In the genomic region with DNA sequence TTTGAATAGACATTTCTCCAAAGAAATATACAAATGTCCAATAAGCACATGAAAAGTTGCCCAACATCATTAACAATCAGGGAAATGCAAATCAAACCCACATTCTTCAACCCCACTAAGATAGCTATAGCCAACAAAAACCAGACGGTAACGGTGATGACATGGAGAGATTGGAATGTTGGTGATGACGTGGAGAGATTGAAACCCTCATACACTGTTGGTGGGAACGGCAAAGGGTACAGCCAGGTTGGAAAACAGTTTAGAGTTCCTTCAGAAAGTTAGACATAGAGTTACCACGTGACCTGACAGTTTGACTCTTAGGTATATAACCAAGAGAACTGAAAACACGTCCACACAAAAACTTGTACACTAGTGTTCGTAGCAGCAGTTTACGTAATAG, we compare ENCODE assay signal across 14 cellular contexts. TPM values are rescaled to one million over a fixed set of nuclear protein-coding genes. Genes with fewer than 3 reads are reported as not detected.
A peak's percentile ranks its signal among the peaks of the same experiment; 100 is the strongest.
DNase-seq lines count a peak whose midpoint lies in the region; ATAC-seq, FAIRE-seq and TF ChIP-seq lines count a peak whose summit lies in the region.
"Had no signal": no experiment of that assay in that cellular context is flagged by ENCODE, and none has a peak within 500 bp of the region (broad histone marks: within the 10 kb centered on the region; RNA-seq: fewer than 3 reads in every experiment).

No MANE protein-coding gene starts in this region.

- TF ChIP-seq POLR2A in A549 (IDR thresholded peaks at IDR 0.05; ENCODE audit: low read length) (no peak), HCT116 (IDR thresholded peaks at IDR 0.05; ENCODE audit: borderline replicate concordance, extremely low read depth, insufficient read depth, insufficient read length) (no peak), Peyer's patch (IDR thresholded peaks at IDR 0.05) (no peak)

- FAIRE-seq in A549 (lab: Jason Lieb, UNC) = no peak

- ATAC-seq in A549 = peak; percentile 42 to 83; a peak in 4 of 6 replicates
- ATAC-seq in HCT116 = no peak
- ATAC-seq in HG02759 (IDR thresholded peaks at IDR 0.05; ENCODE audit: unreplicated experiment) = no peak
- ATAC-seq in HG02885 (IDR thresholded peaks at IDR 0.05; ENCODE audit: poor library complexity, unreplicated experiment) = no peak
- ATAC-seq: Panc1 had no signal

- CTCF ChIA-PET in A549 (lab: Yijun Ruan, JAX) = interaction anchor here (0.6 kb wide), 1 partner anchor 50 kb away, joined by 5 read pairs; no protein-coding TSS in a partner anchor
- CTCF ChIA-PET in HCT116 (lab: Charles Lee) = no interaction called here

- RAD21 ChIA-PET in HCT116 (lab: Charles Lee; ENCODE audit: low non-redundant PET in 1 of 2, low total read pairs in 2 of 2, uncharacterized antibody in 2 of 2, unreplicated experiment in 2 of 2) = no interaction called here

- H3K9ac ChIP-seq in HCT116 (ENCODE audit: low read length) = no peak overlapping the region

- no TSS peak for BruUV-seq in HCT116 (replicated peaks; lab: Mats Ljungman, UMichigan)

- H3K36me3 ChIP-seq in HCT116 (ENCODE audit: control insufficient read depth in 1 of 2, insufficient read depth in 2 of 2, low read length in 2 of 2) = no peaks in the 10 kb centered on the region
- no peaks in the 10 kb centered on the region for H3K36me3 ChIP-seq in right atrium auricular region
- H3K36me3 ChIP-seq in Peyer's patch = no peaks in the 10 kb centered on the region
- H3K36me3 ChIP-seq: neutrophil had no signal

- TF ChIP-seq EP300 in A549 (IDR thresholded peaks at IDR 0.05) = no peak

- in situ Hi-C loops in astrocyte of the cerebellum (cut with HindIII; ENCODE audit: low sequenced_read_pairs) = no loop called here

- H3K4me3 ChIP-seq in A549 = no peak overlapping the region
- H3K4me3 ChIP-seq in HCT116 (replicated peaks in 1 of 2; ENCODE audit: low read depth in 1 of 2, low read length in 2 of 2) = no peak overlapping the region
- H3K4me3 ChIP-seq in astrocyte of the cerebellum (ENCODE audit: low read depth, low read length) = no peak overlapping the region
- H3K4me3 ChIP-seq in right atrium auricular region = no peak overlapping the region
- no peak overlapping the region for H3K4me3 ChIP-seq in Peyer's patch

- H3K4me1 ChIP-seq in A549 (peaks cover 24% of the 10 kb centered on the region), HCT116 (ENCODE audit: control insufficient read depth in 1 of 2, insufficient read depth in 2 of 2, low read length in 2 of 2) (peaks cover 0 to 11% of the 10 kb centered on the region in 2 experiments; a peak in 1 of 4 replicates), right atrium auricular region (peaks cover 0 to 23% of the 10 kb centered on the region in 2 donors), Peyer's patch (no peaks in the 10 kb centered on the region)

- no peaks in the 10 kb centered on the region for H3K79me2 ChIP-seq in HCT116 (ENCODE audit: insufficient read depth, low read length)

- peak; percentile 21 to 65 for DNase-seq in A549 (ENCODE audit: low read depth in 1 of 2, low spot score in 1 of 2)
- DNase-seq in HCT116 (ENCODE audit: low read depth, low spot score) = no peak
- DNase-seq in astrocyte of the cerebellum (ENCODE audit: low read depth) = peak; percentile 99
- DNase-seq in right atrium auricular region (ENCODE audit: low spot score) = no peak
- no peak for DNase-seq in Peyer's patch
- no peak for DNase-seq in NCI-H524 (lab: John Stamatoyannopoulos, UW)
- DNase-seq: activated CD4-positive, alpha-beta T cell treated with anti-CD3 and anti-CD28 coated beads, Interleukin-2, amount 50 U/mL, for 4 hours; NCI-H2081 treated with DMSO at 0.1 percent for 48 hours had no signal

- POLR2A ChIA-PET in A549 (lab: Yijun Ruan, JAX) (no interaction called here), HCT116 (lab: Charles Lee) (no interaction called here)

- H3K27me3 ChIP-seq in HCT116 (ENCODE audit: insufficient read depth, low read length) (peaks cover 4% of the 10 kb centered on the region; the same call in 1 of the 2 replicates), right atrium auricular region (no peaks in the 10 kb centered on the region), Peyer's patch (no peaks in the 10 kb centered on the region)
- H3K27me3 ChIP-seq: neutrophil had no signal

- peak overlapping the region; percentile 52 to 77; a peak in 5 of 6 replicates for H3K27ac ChIP-seq in A549
- H3K27ac ChIP-seq in HCT116 (ENCODE audit: low read depth, low read length) = no peak overlapping the region
- H3K27ac ChIP-seq in right atrium auricular region = peak overlapping the region; percentile 55 to 85
- no peak overlapping the region for H3K27ac ChIP-seq in Peyer's patch
- H3K27ac ChIP-seq: C4-2B, HL-60, neutrophil had no signal

- H3K9me2 ChIP-seq in HCT116 (ENCODE audit: insufficient read depth) = no peaks in the 10 kb centered on the region

- TF ChIP-seq CTCF in A549 (IDR thresholded peaks at IDR 0.05) (no peak), HCT116 (IDR thresholded peaks at IDR 0.05 in 2 of 3, conservative IDR thresholded peaks at IDR 0.05 in 1 of 3; ENCODE audit: borderline replicate concordance in 1 of 3, insufficient read depth in 1 of 3, low read depth in 2 of 3, low read length in 2 of 3) (no peak), astrocyte of the cerebellum (IDR thresholded peaks at IDR 0.05; ENCODE audit: low read depth, low read length, missing control alignments) (no peak), right atrium auricular region (IDR thresholded peaks at IDR 0.05) (no peak), Peyer's patch (IDR thresholded peaks at IDR 0.05) (no peak)

- H3K9me3 ChIP-seq in A549 (no peaks in the 10 kb centered on the region), HCT116 (ENCODE audit: control insufficient read depth in 1 of 2, insufficient read depth in 1 of 2, low read depth in 1 of 2, low read length in 2 of 2) (no peaks in the 10 kb centered on the region), right atrium auricular region (no peaks in the 10 kb centered on the region), Peyer's patch (no peaks in the 10 kb centered on the region)
- H3K9me3 ChIP-seq: neutrophil had no signal

- intact Hi-C loops in HCT116 (cut with micrococcal nuclease) = no loop called here

- WGBS in A549 (ENCODE audit: missing lambda C conversion rate) = 42% methylated on average over 8 of the region's 8 CpGs

- H4K20me1 ChIP-seq in HCT116 (ENCODE audit: insufficient read depth) = no peaks in the 10 kb centered on the region

- H2AFZ ChIP-seq in HCT116 (ENCODE audit: low read depth, low read length, poor library complexity, severe bottlenecking) = no peak overlapping the region

- H3K4me2 ChIP-seq in A549 (peak overlapping the region; percentile 28), HCT116 (ENCODE audit: low read length) (0 out of 2 replicates have a peak overlapping the region, but pooled peaks have one; percentile 27)

- TF ChIP-seq RAD21 in A549 (conservative IDR thresholded peaks at IDR 0.05 in 1 of 2, IDR thresholded peaks at IDR 0.05 in 1 of 2) (no peak), HCT116 (IDR thresholded peaks at IDR 0.05; ENCODE audit: low read depth) (no peak)

TF ChIP-seq in A549, 52 proteins besides CTCF, POLR2A, EP300 and RAD21:
- no peak for TF ChIP-seq FOSL2 (IDR thresholded peaks at IDR 0.05)
- 0 out of 2 replicates have a peak, but pooled peaks have one; percentile 29 for TF ChIP-seq FOSL2 (CRISPR knock-in tag; IDR thresholded peaks at IDR 0.05)
- no peak for TF ChIP-seq JUN (IDR thresholded peaks at IDR 0.05)
- TF ChIP-seq, protein P1, sequence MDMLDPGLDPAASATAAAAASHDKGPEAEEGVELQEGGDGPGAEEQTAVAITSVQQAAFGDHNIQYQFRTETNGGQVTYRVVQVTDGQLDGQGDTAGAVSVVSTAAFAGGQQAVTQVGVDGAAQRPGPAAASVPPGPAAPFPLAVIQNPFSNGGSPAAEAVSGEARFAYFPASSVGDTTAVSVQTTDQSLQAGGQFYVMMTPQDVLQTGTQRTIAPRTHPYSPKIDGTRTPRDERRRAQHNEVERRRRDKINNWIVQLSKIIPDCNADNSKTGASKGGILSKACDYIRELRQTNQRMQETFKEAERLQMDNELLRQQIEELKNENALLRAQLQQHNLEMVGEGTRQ (IDR thresholded peaks at IDR 0.05) = peak; percentile 61; the same call in 1 of the 2 replicates

TF ChIP-seq in HCT116, 20 proteins besides CTCF, POLR2A, EP300 and RAD21 (continues in another document):
- TF ChIP-seq, protein P2, sequence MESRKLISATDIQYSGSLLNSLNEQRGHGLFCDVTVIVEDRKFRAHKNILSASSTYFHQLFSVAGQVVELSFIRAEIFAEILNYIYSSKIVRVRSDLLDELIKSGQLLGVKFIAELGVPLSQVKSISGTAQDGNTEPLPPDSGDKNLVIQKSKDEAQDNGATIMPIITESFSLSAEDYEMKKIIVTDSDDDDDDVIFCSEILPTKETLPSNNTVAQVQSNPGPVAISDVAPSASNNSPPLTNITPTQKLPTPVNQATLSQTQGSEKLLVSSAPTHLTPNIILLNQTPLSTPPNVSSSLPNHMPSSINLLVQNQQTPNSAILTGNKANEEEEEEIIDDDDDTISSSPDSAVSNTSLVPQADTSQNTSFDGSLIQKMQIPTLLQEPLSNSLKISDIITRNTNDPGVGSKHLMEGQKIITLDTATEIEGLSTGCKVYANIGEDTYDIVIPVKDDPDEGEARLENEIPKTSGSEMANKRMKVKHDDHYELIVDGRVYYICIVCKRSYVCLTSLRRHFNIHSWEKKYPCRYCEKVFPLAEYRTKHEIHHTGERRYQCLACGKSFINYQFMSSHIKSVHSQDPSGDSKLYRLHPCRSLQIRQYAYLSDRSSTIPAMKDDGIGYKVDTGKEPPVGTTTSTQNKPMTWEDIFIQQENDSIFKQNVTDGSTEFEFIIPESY (IDR thresholded peaks at IDR 0.05; ENCODE audit: extremely low read depth, insufficient replicate concordance, low read length) = no peak
- TF ChIP-seq CEBPB (IDR thresholded peaks at IDR 0.05; ENCODE audit: low read depth) (no peak), ZFX (IDR thresholded peaks at IDR 0.05) (no peak), EZH2 (IDR thresholded peaks at IDR 0.05) (no peak), ELF1 (IDR thresholded peaks at IDR 0.05; ENCODE audit: borderline replicate concordance, low read depth) (no peak), SRF (IDR thresholded peaks at IDR 0.05; ENCODE audit: low read depth) (no peak), EGR1 (IDR thresholded peaks at IDR 0.05; ENCODE audit: low read depth) (no peak)
- TF ChIP-seq, protein P3, sequence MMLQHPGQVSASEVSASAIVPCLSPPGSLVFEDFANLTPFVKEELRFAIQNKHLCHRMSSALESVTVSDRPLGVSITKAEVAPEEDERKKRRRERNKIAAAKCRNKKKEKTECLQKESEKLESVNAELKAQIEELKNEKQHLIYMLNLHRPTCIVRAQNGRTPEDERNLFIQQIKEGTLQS (IDR thresholded peaks at IDR 0.05) = no peak

RNA-seq across cellular contexts. Expression of a gene that starts 48.1 kb away (rescaled TPM):
- polyA plus RNA-seq in A549 (2011; rRNA removed) (1.2 and 1.5 TPM in 2 replicates), A549 (2017; fragmentation: RNase III; extraction: RNeasy Plus Mini Kit Qiagen cat#74134 plus additional on column Dnase treatment) (1.4 to 1.9 TPM (median 1.8 TPM) in 3 replicates)
- 0.15 and 0.21 TPM in 2 replicates for polyA plus RNA-seq in A549 (2012; cell fraction: cytosol; rRNA removed)
- polyA plus RNA-seq in A549 (2012; cell fraction: nucleus; rRNA removed) = 0.38 and 0.39 TPM in 2 replicates
- polyA minus RNA-seq in A549 (2011; rRNA and poly(A)+ RNA removed) = 0.99 and 1.4 TPM in 2 replicates
- total RNA-seq in HCT116 (2021; ENCODE audit: unreplicated experiment) (1.1 TPM), right atrium auricular region (10 to 100 TPM; 32.2 to 38.5 TPM), Peyer's patch (1 to 10 TPM in 2 of 4 donors, under 1 TPM in 1, not detected in 1; 0.94 to 1.7 (median 1.2) TPM)
- 0.27 and 0.42 TPM in 2 replicates for polyA plus RNA-seq in HCT116 (2012)

Comparison
In these comparisons a context has a peak if more than half of its experiments do, and no peak if none do; other contexts are left out.
1. ATAC-seq: peak in A549 (2 of 2); none in HCT116 (single experiment), HG02759 (single experiment) and HG02885 (single experiment).
2. DNase-seq: peak in A549 (2 of 2) and astrocyte of the cerebellum (single experiment); none in HCT116 (single experiment), right atrium auricular region (single experiment), Peyer's patch (0 of 3) and NCI-H524 (0 of 2).
3. H3K27ac ChIP-seq: peak in A549 (2 of 2) and right atrium auricular region (2 of 2); none in HCT116 (single experiment) and Peyer's patch (0 of 4).
4. RNA of a gene that starts 48.1 kb away (total RNA-seq): 32.2 to 38.5 TPM in right atrium auricular region; 0.94 to 1.7 TPM in Peyer's patch and 1.1 TPM in HCT116 (single experiment); every median in the first group is over 10 times any median in the second.